ENCODE assay signal across 10 cellular contexts in genomic region chr2:128362889-128363228, GRCh38. TPM values are rescaled to one million over a fixed set of nuclear protein-coding genes. Genes with fewer than 3 reads are reported as not detected.
A peak's percentile ranks its signal among the peaks of the same experiment; 100 is the strongest.
DNase-seq lines count a peak whose midpoint lies in the region; ATAC-seq lines count a peak whose summit lies in the region.
"Had no signal": no experiment of that assay in that cellular context is flagged by ENCODE, and none has a peak within 500 bp of the region (broad histone marks: within the 10 kb centered on the region; RNA-seq: fewer than 3 reads in every experiment).

No MANE protein-coding gene starts in this region.

- intact Hi-C loops in sciatic nerve (cut with DNase I) = no loop called here

- ATAC-seq in sciatic nerve (peak; percentile 55), HG03442 (IDR thresholded peaks at IDR 0.05; ENCODE audit: unreplicated experiment) (no peak), HG02763 (IDR thresholded peaks at IDR 0.05; ENCODE audit: unreplicated experiment) (no peak), GM21390 (IDR thresholded peaks at IDR 0.05; ENCODE audit: unreplicated experiment) (no peak)

- DNase-seq in H4 (ENCODE audit: low spot score) (peak; percentile 56), T1000 (lab: John Stamatoyannopoulos, UW) (peak; percentile 43), iPS DF 19.7 (ENCODE audit: low read depth, low spot score) (peak; percentile 93), sciatic nerve (ENCODE audit: low spot score) (peak; percentile 48)
- no peak for DNase-seq in activated CD8-positive, alpha-beta memory T cell treated with anti-CD3 and anti-CD28 coated beads, Interleukin-2, amount 50 U/mL, for 4 hours
- DNase-seq: activated naive CD4-positive, alpha-beta T cell; NCI-H510A had no signal

RNA-seq across cellular contexts. Expression of gene HS6ST1, which starts 44.2 kb away (rescaled TPM):
- 20.3 and 25.3 TPM in 2 replicates for total RNA-seq in H4 (2014; rRNA removed; shearing (Covaris generic))
- total RNA-seq in sciatic nerve = 27.2 TPM
